Comparison of ENCODE assay signal across 2 cellular contexts in genomic region chr3:47849186-47850061, GRCh38.
TF ChIP-seq lines count a peak whose summit lies in the region.

No MANE protein-coding gene starts in this region.

TF ChIP-seq in IMR-90, 13 proteins besides CTCF, POLR2A, EP300 and RAD21:
- TF ChIP-seq BHLHE40 (IDR thresholded peaks at IDR 0.05; ENCODE audit: low read depth, low read length) (no peak), ELK1 (IDR thresholded peaks at IDR 0.05; ENCODE audit: borderline replicate concordance, low read depth, low read length) (no peak), SMC3 (IDR thresholded peaks at IDR 0.05; ENCODE audit: low read depth, low read length) (no peak), MAZ (IDR thresholded peaks at IDR 0.05; ENCODE audit: borderline replicate concordance, low read depth, low read length) (no peak), RFX5 (IDR thresholded peaks at IDR 0.05; ENCODE audit: low read depth, low read length) (no peak), CHD1 (IDR thresholded peaks at IDR 0.05; ENCODE audit: low read depth, low read length) (no peak), RCOR1 (IDR thresholded peaks at IDR 0.05; ENCODE audit: insufficient replicate concordance, low read length) (no peak), NFE2L2 (IDR thresholded peaks at IDR 0.05; ENCODE audit: low read depth, low read length) (no peak), MAFK (IDR thresholded peaks at IDR 0.05; ENCODE audit: low read depth, low read length) (no peak), CEBPB (IDR thresholded peaks at IDR 0.05; ENCODE audit: low read depth, low read length) (no peak), MXI1 (IDR thresholded peaks at IDR 0.05; ENCODE audit: borderline replicate concordance, low read depth, low read length) (no peak), FOS (IDR thresholded peaks at IDR 0.05; ENCODE audit: low read depth, low read length) (no peak)
- TF ChIP-seq, protein P1, sequence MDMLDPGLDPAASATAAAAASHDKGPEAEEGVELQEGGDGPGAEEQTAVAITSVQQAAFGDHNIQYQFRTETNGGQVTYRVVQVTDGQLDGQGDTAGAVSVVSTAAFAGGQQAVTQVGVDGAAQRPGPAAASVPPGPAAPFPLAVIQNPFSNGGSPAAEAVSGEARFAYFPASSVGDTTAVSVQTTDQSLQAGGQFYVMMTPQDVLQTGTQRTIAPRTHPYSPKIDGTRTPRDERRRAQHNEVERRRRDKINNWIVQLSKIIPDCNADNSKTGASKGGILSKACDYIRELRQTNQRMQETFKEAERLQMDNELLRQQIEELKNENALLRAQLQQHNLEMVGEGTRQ (IDR thresholded peaks at IDR 0.05; ENCODE audit: low read depth, low read length) = no peak

TF ChIP-seq in H1, 55 proteins besides CTCF, POLR2A, EP300 and RAD21:
- TF ChIP-seq NANOG (IDR thresholded peaks at IDR 0.05; ENCODE audit: insufficient read depth, low read depth, low read length, poor library complexity, severe bottlenecking) (no peak), ZNF274 (IDR thresholded peaks at IDR 0.05; ENCODE audit: borderline replicate concordance, extremely low read depth, low read length) (no peak), POLR2AphosphoS5 (IDR thresholded peaks at IDR 0.05; ENCODE audit: low read depth, low read length) (peak; percentile 80; the same call in 1 of the 2 replicates), BCL11A (IDR thresholded peaks at IDR 0.05; ENCODE audit: low read depth in 2 of 2, low read length in 2 of 2) (no peak), POU5F1 (IDR thresholded peaks at IDR 0.05; ENCODE audit: low read depth, low read length) (no peak), TAF7 (optimal IDR thresholded peaks at IDR 0.05; ENCODE audit: borderline replicate concordance, low read depth, low read length) (peak; percentile 20), SIN3A (conservative IDR thresholded peaks at IDR 0.05 in 1 of 2, IDR thresholded peaks at IDR 0.05 in 1 of 2; ENCODE audit: low read depth in 1 of 2, low read length in 2 of 2) (no peak), RFX5 (IDR thresholded peaks at IDR 0.05; ENCODE audit: borderline replicate concordance, low read depth, low read length) (no peak)
